Comparison of ENCODE assay signal across 29 cellular contexts in genomic region chr7:1201916-1202315, GRCh38. TPM values are rescaled to one million over a fixed set of nuclear protein-coding genes. Genes with fewer than 3 reads are reported as not detected.
DNase-seq lines count a peak whose midpoint lies in the region; ATAC-seq, FAIRE-seq and TF ChIP-seq lines count a peak whose summit lies in the region.
"Had no signal": no experiment of that assay in that cellular context is flagged by ENCODE, and none has a peak within 500 bp of the region (broad histone marks: within the 10 kb centered on the region; RNA-seq: fewer than 3 reads in every experiment).

No MANE protein-coding gene starts in this region.

- H3K4me1 ChIP-seq in A549 (no peaks in the 10 kb centered on the region), Panc1 (ENCODE audit: control insufficient read depth, insufficient read depth, low read length) (peaks cover 4% of the 10 kb centered on the region; the same call in 1 of the 2 replicates), osteoblast (ENCODE audit: insufficient read depth, low read length) (peaks cover 7% of the 10 kb centered on the region)
- H3K4me1 ChIP-seq: BE2C, BLaER1 had no signal

- H3K4me2 ChIP-seq in A549 (no peak overlapping the region), osteoblast (ENCODE audit: insufficient read depth, low read length) (no peak overlapping the region)
- H3K4me2 ChIP-seq: BLaER1 had no signal

- H3K4me3 ChIP-seq in A549 (no peak overlapping the region), H7 (ENCODE audit: insufficient read depth, low read depth, low read length) (no peak overlapping the region), Panc1 (ENCODE audit: low read depth in 2 of 2, low read length in 2 of 2) (no peak overlapping the region), osteoblast (ENCODE audit: insufficient read depth, low read length) (no peak overlapping the region)
- H3K4me3 ChIP-seq: BLaER1 had no signal

- in situ Hi-C loops in Panc1 (cut with HindIII; ENCODE audit: low pct_unique_long_range_greater_than_20kb, low sequenced_read_pairs) (no loop called here), ACHN (cut with HindIII; ENCODE audit: low pct_ligation_motif_present, low pct_unique_long_range_greater_than_20kb, low sequenced_read_pairs) (no loop called here)

- H3K27ac ChIP-seq in A549, result no peak overlapping the region
- H3K27ac ChIP-seq in Panc1 (ENCODE audit: low read length), result no peak overlapping the region
- H3K27ac ChIP-seq in osteoblast (ENCODE audit: low read depth, low read length), result no peak overlapping the region
- H3K27ac ChIP-seq: BLaER1 had no signal

- no peak for DNase-seq in A549 (ENCODE audit: low read depth in 1 of 2, low spot score in 1 of 2)
- DNase-seq in H7, result peak; percentile 41
- no peak for DNase-seq in Panc1 (ENCODE audit: low read depth, low spot score)
- peak; percentile 41 for DNase-seq in osteoblast (ENCODE audit: insufficient read length, low spot score, missing footprints)
- no peak for DNase-seq in ACHN
- DNase-seq in stimulated activated CD4-positive, alpha-beta T cell treated with anti-CD3 and anti-CD28 coated beads, Interleukin-4, amount 100 ng/mL, for 24 hours, result no peak
- DNase-seq in NCI-H146 (lab: John Stamatoyannopoulos, UW), result no peak
- DNase-seq in GDM1 (lab: John Stamatoyannopoulos, UW), result no peak
- DNase-seq: 8988T; BE2C; C1 segment of cervical spinal cord; CD4-positive, alpha-beta memory T cell; CD4-positive, CD25-positive, alpha-beta regulatory T cell; CD8-positive, alpha-beta memory T cell; COR-L47; DMS 273 treated with DMSO at 0.1 percent for 48 hours; DMS153; DMS53; DMS79; DND-41; EL; GF-D8 had no signal

- no peak overlapping the region for H2AFZ ChIP-seq in osteoblast (ENCODE audit: low read length)

- WGBS in A549 (ENCODE audit: missing lambda C conversion rate), result 54% methylated on average over 15 of the region's 15 CpGs

- intact Hi-C loops in Panc1 (cut with micrococcal nuclease; ENCODE audit: unreplicated experiment), result no loop called here

- TF ChIP-seq CTCF in A549 (IDR thresholded peaks at IDR 0.05), result no peak
- TF ChIP-seq CTCF in Panc1 (IDR thresholded peaks at IDR 0.05), result no peak
- no peak for TF ChIP-seq CTCF in osteoblast (IDR thresholded peaks at IDR 0.05; ENCODE audit: extremely low read depth, low read depth, low read length)

- no peaks in the 10 kb centered on the region for H4K20me1 ChIP-seq in osteoblast (ENCODE audit: insufficient read depth, low read length)
- H4K20me1 ChIP-seq: BLaER1 had no signal

- ATAC-seq in A549 (peak; percentile 34 to 55; a peak in 4 of 6 replicates), Panc1 (peak; percentile 43; the same call in 1 of the 2 replicates)

- H3K27me3 ChIP-seq in H7 (ENCODE audit: control insufficient read depth, insufficient read depth, low read length) (no peaks in the 10 kb centered on the region), Panc1 (ENCODE audit: control insufficient read depth, insufficient read depth, low read length) (no peaks in the 10 kb centered on the region), osteoblast (ENCODE audit: insufficient read depth, low read length) (peaks cover 17% of the 10 kb centered on the region)

- H3K9me3 ChIP-seq in A549 (no peaks in the 10 kb centered on the region), Panc1 (ENCODE audit: control insufficient read depth, insufficient read depth, low read depth, low read length) (no peaks in the 10 kb centered on the region), osteoblast (ENCODE audit: low read depth, low read length) (no peaks in the 10 kb centered on the region)
- H3K9me3 ChIP-seq: BE2C, BLaER1 had no signal

- FAIRE-seq in A549 (lab: Jason Lieb, UNC), result no peak
- FAIRE-seq: A204.1, GM12891, GM19239 had no signal

- no peaks in the 10 kb centered on the region for H3K79me2 ChIP-seq in osteoblast (ENCODE audit: insufficient read depth, low read length)

- no peak for TF ChIP-seq RAD21 in A549 (conservative IDR thresholded peaks at IDR 0.05 in 1 of 2, IDR thresholded peaks at IDR 0.05 in 1 of 2)

- BruUV-seq in Panc1 (replicated peaks; lab: Mats Ljungman, UMichigan), result no TSS peak

- H3K36me3 ChIP-seq in H7 (replicated peaks; ENCODE audit: control insufficient read depth, insufficient read depth, low read length), result no peaks in the 10 kb centered on the region
- H3K36me3 ChIP-seq in Panc1 (ENCODE audit: control insufficient read depth, insufficient read depth, low read length), result no peaks in the 10 kb centered on the region
- no peaks in the 10 kb centered on the region for H3K36me3 ChIP-seq in osteoblast (ENCODE audit: insufficient read depth, low read length)
- H3K36me3 ChIP-seq: BE2C, BLaER1 had no signal

- CTCF ChIA-PET in A549 (lab: Yijun Ruan, JAX) (interaction anchor here (1.2 kb wide), 1 partner anchor 18 kb away, joined by 3 read pairs; no protein-coding TSS in a partner anchor), Panc1 (lab: Charles Lee) (interaction anchor here (0.6 kb wide), 1 partner anchor 202 kb away, joined by 5 read pairs; no protein-coding TSS in a partner anchor)

- TF ChIP-seq EP300 in A549 (IDR thresholded peaks at IDR 0.05), result no peak

- POLR2A ChIA-PET in A549 (lab: Yijun Ruan, JAX), result no interaction called here
- POLR2A ChIA-PET in Panc1 (lab: Charles Lee), result no interaction called here

- no peak for TF ChIP-seq POLR2A in A549 (IDR thresholded peaks at IDR 0.05; ENCODE audit: low read length)

TF ChIP-seq in A549, 52 proteins besides CTCF, POLR2A, EP300 and RAD21:
- TF ChIP-seq ZSCAN20 (CRISPR knock-in tag; IDR thresholded peaks at IDR 0.05) (no peak), HEYL (CRISPR knock-in tag; IDR thresholded peaks at IDR 0.05) (no peak), CBX8 (IDR thresholded peaks at IDR 0.05) (no peak), ATOH8 (CRISPR knock-in tag; IDR thresholded peaks at IDR 0.05; ENCODE audit: low read depth) (no peak), SREBF2 (IDR thresholded peaks at IDR 0.05) (no peak), ZNF302 (CRISPR knock-in tag; IDR thresholded peaks at IDR 0.05) (no peak), BCL3 (IDR thresholded peaks at IDR 0.05) (no peak)

RNA-seq across cellular contexts. Expression of gene UNCX, which starts 30.8 kb away (rescaled TPM):
- not detected in 2 replicates for polyA plus RNA-seq in A549 (2011; rRNA removed)
- not detected in 2 replicates for polyA plus RNA-seq in A549 (2012; cell fraction: cytosol; rRNA removed)
- not detected in 2 replicates for polyA plus RNA-seq in A549 (2012; cell fraction: nucleus; rRNA removed)
- polyA plus RNA-seq in A549 (2017; fragmentation: RNase III; extraction: RNeasy Plus Mini Kit Qiagen cat#74134 plus additional on column Dnase treatment), result not detected in 3 replicates
- polyA minus RNA-seq in A549 (2011; rRNA and poly(A)+ RNA removed), result not detected in 2 replicates
- total RNA-seq in H7 (2014; rRNA removed; shearing (Covaris generic)), result not detected in 2 replicates
- not detected for total RNA-seq in Panc1 (2021; ENCODE audit: unreplicated experiment)
- not detected for polyA plus RNA-seq in Panc1 (2012; ENCODE audit: insufficient read length)
- total RNA-seq in osteoblast, result not detected in 2 replicates
- total RNA-seq: CD4-positive, alpha-beta memory T cell; CD4-positive, CD25-positive, alpha-beta regulatory T cell; CD8-positive, alpha-beta memory T cell; Daoy had no signal
- polyA plus RNA-seq: AG04450; CD14-positive monocyte; CD4-positive, alpha-beta memory T cell; CD4-positive, CD25-positive, alpha-beta regulatory T cell; CD8-positive, alpha-beta memory T cell had no signal

RNA-seq across cellular contexts. Expression of gene ZFAND2A, which starts 41.9 kb away (rescaled TPM):
- polyA plus RNA-seq in A549 (2011; rRNA removed) (88.6 and 105 TPM in 2 replicates), A549 (2017; fragmentation: RNase III; extraction: RNeasy Plus Mini Kit Qiagen cat#74134 plus additional on column Dnase treatment) (40.7 to 44.1 TPM (median 43.7 TPM) in 3 replicates)
- polyA plus RNA-seq in A549 (2012; cell fraction: cytosol; rRNA removed), result 61.5 and 62.1 TPM in 2 replicates
- 34.2 and 40.6 TPM in 2 replicates for polyA plus RNA-seq in A549 (2012; cell fraction: nucleus; rRNA removed)
- 31.9 and 40.0 TPM in 2 replicates for polyA minus RNA-seq in A549 (2011; rRNA and poly(A)+ RNA removed)
- total RNA-seq in H7 (2014; rRNA removed; shearing (Covaris generic)), result 5.3 and 9.2 TPM in 2 replicates
- total RNA-seq in Panc1 (2021; ENCODE audit: unreplicated experiment) (24.1 TPM), osteoblast (11.8 and 13.0 TPM in 2 replicates)
- polyA plus RNA-seq in Panc1 (2012; ENCODE audit: insufficient read length), result 23.0 TPM

Comparison
In these comparisons a context has a peak if more than half of its experiments do, and no peak if none do; other contexts are left out.
1. DNase-seq: peak in H7 (single experiment) and osteoblast (single experiment); none in A549 (0 of 2), Panc1 (single experiment), ACHN (single experiment), stimulated activated CD4-positive, alpha-beta T cell treated with anti-CD3 and anti-CD28 coated beads, Interleukin-4, amount 100 ng/mL, for 24 hours (single experiment), NCI-H146 (single experiment) and GDM1 (single experiment).